Comparison of ENCODE assay signal across 9 cellular contexts in genomic region chr17:42928714-42929496, GRCh38. TPM values are rescaled to one million over a fixed set of nuclear protein-coding genes. Genes with fewer than 3 reads are reported as not detected.
DNase-seq lines count a peak whose midpoint lies in the region; ATAC-seq and TF ChIP-seq lines count a peak whose summit lies in the region.
"Had no signal": no experiment of that assay in that cellular context is flagged by ENCODE, and none has a peak within 500 bp of the region (broad histone marks: within the 10 kb centered on the region; RNA-seq: fewer than 3 reads in every experiment).

No MANE protein-coding gene starts in this region.

- no peaks in the 10 kb centered on the region for H3K36me3 ChIP-seq in heart right ventricle

- 35 to 46% methylated on average over 9 of the region's 9 CpGs for WGBS in heart right ventricle, 2 donors

- H3K4me3 Mint-ChIP-seq in activated naive CD8-positive, alpha-beta T cell treated with anti-CD3 and anti-CD28 coated beads for 36 hours: no peak overlapping the region
- H3K4me3 Mint-ChIP-seq: brain had no signal

- TF ChIP-seq CTCF in HFF-Myc (IDR thresholded peaks at IDR 0.05; ENCODE audit: low read depth, low read length, missing control alignments): peak; percentile 50
- peak; percentile 41 to 78 (median 72) for TF ChIP-seq CTCF in heart right ventricle (IDR thresholded peaks at IDR 0.05)

- no peaks in the 10 kb centered on the region for H3K9me3 Mint-ChIP-seq in activated naive CD8-positive, alpha-beta T cell treated with anti-CD3 and anti-CD28 coated beads for 36 hours
- H3K9me3 Mint-ChIP-seq: brain had no signal

- intact Hi-C loops in heart right ventricle (cut with DNase I): loop anchor here in 7 of 10 donors (1.0 to 10.0 kb wide), 7 partner anchors 37 to 204 kb away; partner anchors contain the start of gene AOC2 (in 1 of the 7)

- no peaks in the 10 kb centered on the region for H3K9me3 ChIP-seq in heart right ventricle

- DNase-seq in EH (ENCODE audit: low read depth) (peak; percentile 78), HFF-Myc (ENCODE audit: extremely low read depth, low read depth) (peak; percentile 48), NOMO-1 treated with dmso at 0.1 percent for 144 hours (lab: John Stamatoyannopoulos, UW; ENCODE audit: unreplicated experiment) (peak; percentile 97), heart right ventricle (peak in 1 of 2 donors; percentile 52), renal cortical epithelial cell (ENCODE audit: low read depth) (peak; percentile 95), NK-92 (lab: John Stamatoyannopoulos, UW; ENCODE audit: unreplicated experiment) (no peak)
- DNase-seq in activated naive CD8-positive, alpha-beta T cell treated with anti-CD3 and anti-CD28 coated beads for 36 hours: peak; percentile 41

- H3K4me3 ChIP-seq in HFF-Myc (replicated peaks; ENCODE audit: low read depth, low read length) (no peak overlapping the region), heart right ventricle (no peak overlapping the region)

- peak overlapping the region in 7 of 10 donors; percentile 17 to 78 (median 45) for H3K27ac ChIP-seq in heart right ventricle

- H3K27me3 ChIP-seq in heart right ventricle: no peaks in the 10 kb centered on the region

- H3K4me1 ChIP-seq in heart right ventricle: peaks cover 4 to 27% (median 12%) of the 10 kb centered on the region in 9 donors

- H3K36me3 Mint-ChIP-seq in activated naive CD8-positive, alpha-beta T cell treated with anti-CD3 and anti-CD28 coated beads for 36 hours: no peaks in the 10 kb centered on the region
- H3K36me3 Mint-ChIP-seq: brain had no signal

- peak overlapping the region; percentile 59 for H3K27ac Mint-ChIP-seq in activated naive CD8-positive, alpha-beta T cell treated with anti-CD3 and anti-CD28 coated beads for 36 hours
- H3K27ac Mint-ChIP-seq: brain had no signal

- no peaks in the 10 kb centered on the region for H3K27me3 Mint-ChIP-seq in activated naive CD8-positive, alpha-beta T cell treated with anti-CD3 and anti-CD28 coated beads for 36 hours

- peaks cover 11% of the 10 kb centered on the region for H3K4me1 Mint-ChIP-seq in activated naive CD8-positive, alpha-beta T cell treated with anti-CD3 and anti-CD28 coated beads for 36 hours
- H3K4me1 Mint-ChIP-seq: brain had no signal

- peak; percentile 77 to 97 (median 95) for ATAC-seq in heart right ventricle
- ATAC-seq in GM18870 (IDR thresholded peaks at IDR 0.05; ENCODE audit: unreplicated experiment): no peak

RNA-seq across cellular contexts. Expression of gene G6PC1, which starts 28.3 kb away (rescaled TPM):
- total RNA-seq in activated naive CD8-positive, alpha-beta T cell treated with anti-CD3 and anti-CD28 coated beads for 36 hours: not detected
- not detected for total RNA-seq in heart right ventricle
- polyA plus RNA-seq in heart right ventricle: not detected
- total RNA-seq in renal cortical epithelial cell: not detected in 2 replicates

RNA-seq across cellular contexts. Expression of gene AARSD1, which starts 35.3 kb away (rescaled TPM):
- total RNA-seq in activated naive CD8-positive, alpha-beta T cell treated with anti-CD3 and anti-CD28 coated beads for 36 hours: 10 to 100 TPM; 80.2 to 87.4 TPM
- total RNA-seq in heart right ventricle: 10 to 100 TPM; 20.0 to 34.7 (median 28.9) TPM
- 100 to 1,000 TPM in 1 of 2 donors, 10 to 100 TPM in 1; 55.8 to 125 TPM for polyA plus RNA-seq in heart right ventricle
- total RNA-seq in renal cortical epithelial cell: 18.4 and 19.4 TPM in 2 replicates

RNA-seq across cellular contexts. Expression of gene PTGES3L, which starts 51.0 kb away (rescaled TPM):
- 1 to 10 TPM in 1 of 2 experiments, under 1 TPM in 1; 0.95 to 1.8 TPM for total RNA-seq in activated naive CD8-positive, alpha-beta T cell treated with anti-CD3 and anti-CD28 coated beads for 36 hours
- total RNA-seq in heart right ventricle: 10 to 100 TPM; 35.0 to 58.8 (median 40.5) TPM
- polyA plus RNA-seq in heart right ventricle: 10 to 100 TPM; 33.9 to 45.3 TPM
- total RNA-seq in renal cortical epithelial cell: 0.20 and 2.4 TPM in 2 replicates

RNA-seq across cellular contexts. Expression of gene RUNDC1, which starts 51.5 kb away (rescaled TPM):
- total RNA-seq in activated naive CD8-positive, alpha-beta T cell treated with anti-CD3 and anti-CD28 coated beads for 36 hours: 10 to 100 TPM in 1 of 2 experiments, 1 to 10 TPM in 1; 9.6 to 10.2 TPM
- total RNA-seq in heart right ventricle (10 to 100 TPM in 9 of 10 donors, 1 to 10 TPM in 1; 7.5 to 21.0 (median 11.6) TPM), renal cortical epithelial cell (10.4 and 20.5 TPM in 2 replicates)
- 10 to 100 TPM in 1 of 2 donors, 1 to 10 TPM in 1; 5.6 to 10.2 TPM for polyA plus RNA-seq in heart right ventricle

Comparison
In these comparisons a context has a peak if more than half of its experiments do, and no peak if none do; other contexts are left out.
1. RNA of gene PTGES3L, which starts 51.0 kb away (total RNA-seq): 35.0 to 58.8 TPM in heart right ventricle; 0.95 to 1.8 TPM in activated naive CD8-positive, alpha-beta T cell treated with anti-CD3 and anti-CD28 coated beads for 36 hours and 0.20 to 2.4 TPM in renal cortical epithelial cell; every median in the first group is over 10 times any median in the second.